In genomic region chr1:204350265-204350664, GRCh38 we compare ENCODE assay signal across 15 cellular contexts. TPM values are rescaled to one million over a fixed set of nuclear protein-coding genes. Genes with fewer than 3 reads are reported as not detected.
DNase-seq lines count a peak whose midpoint lies in the region; ATAC-seq lines count a peak whose summit lies in the region.
"Had no signal": no experiment of that assay in that cellular context is flagged by ENCODE, and none has a peak within 500 bp of the region (broad histone marks: within the 10 kb centered on the region; RNA-seq: fewer than 3 reads in every experiment).

No MANE protein-coding gene starts in this region.

- H3K79me1 ChIP-seq in trophoblast cell (ENCODE audit: low read length), result peaks cover 5% of the 10 kb centered on the region

- H2AFZ ChIP-seq in trophoblast cell (ENCODE audit: insufficient read depth, low read length, poor library complexity), result no peak overlapping the region

- H3K4me3 ChIP-seq in BLaER1, result no peak overlapping the region
- no peak overlapping the region for H3K4me3 ChIP-seq in trophoblast cell (ENCODE audit: low read depth, low read length)

- H4K8ac ChIP-seq in trophoblast cell (ENCODE audit: low read depth, low read length), result no peak overlapping the region

- peak overlapping the region; percentile 53; the same call in 1 of the 2 replicates for H3K4me2 ChIP-seq in BLaER1
- no peak overlapping the region for H3K4me2 ChIP-seq in trophoblast cell (ENCODE audit: low read length)

- peak overlapping the region; percentile 63 for H4K91ac ChIP-seq in trophoblast cell (ENCODE audit: low read depth, low read length)

- H3K9me3 ChIP-seq in BLaER1 (no peaks in the 10 kb centered on the region), trophoblast cell (ENCODE audit: insufficient read depth, low read depth, low read length) (no peaks in the 10 kb centered on the region)

- no CpG with 5 or more reads among the region's 5 CpGs for WGBS in trophoblast cell (ENCODE audit: extremely low coverage, insufficient coverage, insufficient read length)

- H3K27ac ChIP-seq in BLaER1, result no peak overlapping the region
- peak overlapping the region; percentile 31 for H3K27ac ChIP-seq in trophoblast cell (ENCODE audit: low read depth, low read length)
- H3K27ac ChIP-seq: VCaP had no signal

- no peak for ATAC-seq in stimulated activated naive CD8-positive, alpha-beta T cell treated with anti-CD3 and anti-CD28 coated beads, Interleukin-15, Interleukin-2, amounts not matched to agents 100 U/mL and 50 U/mL, for 24 hours
- ATAC-seq: naive thymus-derived CD8-positive, alpha-beta T cell; T-cell had no signal

- H3K14ac ChIP-seq in trophoblast cell (ENCODE audit: low read length), result peak overlapping the region; percentile 31

- H4K12ac ChIP-seq in trophoblast cell (ENCODE audit: low read depth, low read length), result no peak overlapping the region

- H3K79me2 ChIP-seq in trophoblast cell (ENCODE audit: control insufficient read depth, insufficient read depth, low read length, poor library complexity), result no peaks in the 10 kb centered on the region

- H2BK12ac ChIP-seq in trophoblast cell (ENCODE audit: low read length), result peak overlapping the region; percentile 64

- H3K36me3 ChIP-seq in BLaER1, result no peaks in the 10 kb centered on the region
- no peaks in the 10 kb centered on the region for H3K36me3 ChIP-seq in trophoblast cell (ENCODE audit: control insufficient read depth in 1 of 2, insufficient read depth in 2 of 2, low read length in 2 of 2)

- H3K27me3 ChIP-seq in BLaER1 (no peaks in the 10 kb centered on the region), trophoblast cell (ENCODE audit: insufficient read depth, low read length) (no peaks in the 10 kb centered on the region)

- peak overlapping the region; percentile 49 for H2BK120ac ChIP-seq in trophoblast cell (ENCODE audit: insufficient read depth, low read length, poor library complexity)

- no peak overlapping the region for H2AK5ac ChIP-seq in trophoblast cell (ENCODE audit: low read length)

- H3K4me1 ChIP-seq in BLaER1 (peaks cover 41% of the 10 kb centered on the region), trophoblast cell (ENCODE audit: control insufficient read depth in 1 of 2, insufficient read depth in 2 of 2, low read length in 2 of 2) (peaks cover 24 to 29% of the 10 kb centered on the region in 2 experiments)

- DNase-seq in astrocyte of the hippocampus (ENCODE audit: low read depth, low spot score), result peak; percentile 28
- DNase-seq in islet precursor cell, result peak; percentile 73
- DNase-seq in trophoblast cell, result peak; percentile 70 to 79
- DNase-seq in NOMO-1 treated with dmso at 0.1 percent for 144 hours (lab: John Stamatoyannopoulos, UW; ENCODE audit: unreplicated experiment), result no peak
- DNase-seq in iPS-NIHi11 (ENCODE audit: low spot score), result no peak
- DNase-seq in stimulated activated naive CD8-positive, alpha-beta T cell treated with anti-CD3 and anti-CD28 coated beads, Interleukin-15, Interleukin-2, amounts not matched to agents 100 U/mL and 50 U/mL, for 24 hours, result no peak
- DNase-seq in NCI-H774 (lab: John Stamatoyannopoulos, UW), result no peak
- DNase-seq: activated CD4-positive, alpha-beta memory T cell treated with anti-CD3 and anti-CD28 coated beads for 36 hours; activated naive CD4-positive, alpha-beta T cell treated with anti-CD3 and anti-CD28 coated beads, Interleukin-2, amount 10 ng/mL, durations not matched to agents 7 days and 5 days; activated T-cell treated with anti-CD3 and anti-CD28 coated beads, Interleukin-2, amount 50 U/mL, for 1 hour; effector CD8-positive, alpha-beta T cell had no signal

- H3K18ac ChIP-seq in trophoblast cell (ENCODE audit: low read length), result peak overlapping the region; percentile 24

- H2BK5ac ChIP-seq in trophoblast cell (ENCODE audit: low read depth, low read length, poor library complexity), result peak overlapping the region; percentile 58

- H3K4ac ChIP-seq in trophoblast cell (ENCODE audit: low read depth, low read length), result peak overlapping the region; percentile 13

- H3K9ac ChIP-seq in BLaER1, result no peak overlapping the region
- H3K9ac ChIP-seq in trophoblast cell (ENCODE audit: low read length), result no peak overlapping the region

- H3K23ac ChIP-seq in trophoblast cell (ENCODE audit: low read length), result no peak overlapping the region

- no peaks in the 10 kb centered on the region for H4K20me1 ChIP-seq in BLaER1

RNA-seq across cellular contexts. Expression of gene PLEKHA6, which starts 9.5 kb away (rescaled TPM):
- 26.6 and 31.1 TPM in 2 replicates for polyA plus RNA-seq in trophoblast cell (2013)

Comparison
In these comparisons a context has a peak if more than half of its experiments do, and no peak if none do; other contexts are left out.
1. DNase-seq: peak in astrocyte of the hippocampus (single experiment), islet precursor cell (single experiment) and trophoblast cell (2 of 2); none in NOMO-1 treated with dmso at 0.1 percent for 144 hours (single experiment), iPS-NIHi11 (single experiment), stimulated activated naive CD8-positive, alpha-beta T cell treated with anti-CD3 and anti-CD28 coated beads, Interleukin-15, Interleukin-2, amounts not matched to agents 100 U/mL and 50 U/mL, for 24 hours (single experiment) and NCI-H774 (single experiment).